11 cellular contexts compared by ENCODE assay signal in the genomic region with DNA sequence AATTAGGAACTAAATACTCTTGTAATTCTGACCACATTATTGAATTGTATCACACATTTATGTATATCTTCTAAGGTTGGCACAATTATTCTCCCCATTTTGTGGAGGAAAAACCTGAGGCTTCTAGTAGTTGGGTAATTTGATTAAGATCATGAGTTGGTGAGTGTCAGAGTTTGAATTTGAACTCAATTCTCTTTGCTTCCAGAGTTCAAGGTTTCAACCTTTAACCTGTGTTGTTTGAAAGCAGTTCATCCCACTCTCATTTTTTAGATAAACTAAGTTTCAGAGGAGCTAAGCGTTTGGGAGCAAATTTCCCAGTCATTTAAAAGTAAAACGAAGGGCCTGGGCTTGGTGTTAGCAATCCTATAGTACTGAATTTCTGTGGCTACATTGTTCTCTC.
"Had no signal": no experiment of that assay in that cellular context is flagged by ENCODE, and none has a peak within 500 bp of the region (broad histone marks: within the 10 kb centered on the region; RNA-seq: fewer than 3 reads in every experiment).

No MANE protein-coding gene starts in this region.

- H3K4me1 ChIP-seq: HAP-1 had no signal

- H3K36me3 ChIP-seq: HAP-1 had no signal

- H3K27ac ChIP-seq: GM23248 had no signal

- FAIRE-seq: H1, H54 had no signal

- H3K4me2 ChIP-seq: GM23338 had no signal

- H3K4me3 ChIP-seq: GM23248, GM23338, HAP-1 had no signal

- DNase-seq: GM23248, GOT3, H7, H9, HCEC 1CT, HFFc6 had no signal

- H3K9me3 ChIP-seq: HAP-1 had no signal

- H3K9ac ChIP-seq: GM23248 had no signal

- H2AFZ ChIP-seq: GM23248 had no signal

- ATAC-seq: GM23338, HCT116 had no signal
